Comparison of ENCODE assay signal across 7 cellular contexts in genomic region chr22:30302810-30303138, GRCh38. TPM values are rescaled to one million over a fixed set of nuclear protein-coding genes. Genes with fewer than 3 reads are reported as not detected.
DNase-seq lines count a peak whose midpoint lies in the region; ATAC-seq, FAIRE-seq and TF ChIP-seq lines count a peak whose summit lies in the region.
"Had no signal": no experiment of that assay in that cellular context is flagged by ENCODE, and none has a peak within 500 bp of the region (broad histone marks: within the 10 kb centered on the region; RNA-seq: fewer than 3 reads in every experiment).

No MANE protein-coding gene starts in this region.

- no peak overlapping the region for H3K9ac ChIP-seq in kidney (ENCODE audit: low read length in 2 of 2)

- intact Hi-C loops in kidney (cut with DNase I): no loop called here
- intact Hi-C loops in vagina (cut with DNase I): no loop called here

- H3K9me3 Mint-ChIP-seq in stimulated activated naive CD8-positive, alpha-beta T cell treated with anti-CD3 and anti-CD28 coated beads, Interleukin-15, Interleukin-2, amounts not matched to agents 100 ng/mL and 50 ng/mL, for 24 hours: no peaks in the 10 kb centered on the region

- no peak for TF ChIP-seq CTCF in kidney (IDR thresholded peaks at IDR 0.05; ENCODE audit: borderline replicate concordance, extremely low read depth, insufficient read depth)
- no peak for TF ChIP-seq CTCF in vagina (IDR thresholded peaks at IDR 0.05)

- no peak overlapping the region for H3K4me3 Mint-ChIP-seq in stimulated activated naive CD8-positive, alpha-beta T cell treated with anti-CD3 and anti-CD28 coated beads, Interleukin-15, Interleukin-2, amounts not matched to agents 100 ng/mL and 50 ng/mL, for 24 hours

- H3K27ac ChIP-seq in kidney (ENCODE audit: low read depth in 2 of 2, low read length in 2 of 2): peak overlapping the region; percentile 18 to 39
- H3K27ac ChIP-seq in vagina: peak overlapping the region; percentile 75

- no peaks in the 10 kb centered on the region for H3K27me3 Mint-ChIP-seq in stimulated activated naive CD8-positive, alpha-beta T cell treated with anti-CD3 and anti-CD28 coated beads, Interleukin-15, Interleukin-2, amounts not matched to agents 100 ng/mL and 50 ng/mL, for 24 hours

- H3K9me3 ChIP-seq in kidney (ENCODE audit: control insufficient read depth in 1 of 2, low read length in 2 of 2) (no peaks in the 10 kb centered on the region), vagina (no peaks in the 10 kb centered on the region)

- TF ChIP-seq POLR2A in vagina (IDR thresholded peaks at IDR 0.05): no peak

- H3K4me1 ChIP-seq in kidney (ENCODE audit: control insufficient read depth in 1 of 2, insufficient read depth in 1 of 2, low read depth in 1 of 2, low read length in 2 of 2) (peaks cover 52 to 59% of the 10 kb centered on the region in 2 donors), vagina (peaks cover 99% of the 10 kb centered on the region)

- H3K36me3 ChIP-seq in kidney (ENCODE audit: control insufficient read depth in 1 of 2, insufficient read depth in 2 of 2, low read length in 2 of 2) (peaks cover 29 to 40% of the 10 kb centered on the region in 2 donors), vagina (peaks cover 0 to 35% of the 10 kb centered on the region in 2 donors)

- H3K4me1 Mint-ChIP-seq in stimulated activated naive CD8-positive, alpha-beta T cell treated with anti-CD3 and anti-CD28 coated beads, Interleukin-15, Interleukin-2, amounts not matched to agents 100 ng/mL and 50 ng/mL, for 24 hours (ENCODE audit: low read depth): peaks cover 94% of the 10 kb centered on the region

- H3K4me3 ChIP-seq in kidney (ENCODE audit: low read length in 2 of 2): no peak overlapping the region
- H3K4me3 ChIP-seq in vagina: no peak overlapping the region

- peak overlapping the region; percentile 93 for H3K27ac Mint-ChIP-seq in stimulated activated naive CD8-positive, alpha-beta T cell treated with anti-CD3 and anti-CD28 coated beads, Interleukin-15, Interleukin-2, amounts not matched to agents 100 ng/mL and 50 ng/mL, for 24 hours

- ATAC-seq in stimulated activated naive CD8-positive, alpha-beta T cell treated with anti-CD3 and anti-CD28 coated beads, Interleukin-15, Interleukin-2, amounts not matched to agents 100 U/mL and 50 U/mL, for 24 hours: no peak
- no peak for ATAC-seq in HG03442 (IDR thresholded peaks at IDR 0.05; ENCODE audit: unreplicated experiment)

- no peaks in the 10 kb centered on the region for H3K27me3 ChIP-seq in vagina

- no peak for DNase-seq in stimulated activated naive CD8-positive, alpha-beta T cell treated with anti-CD3 and anti-CD28 coated beads, Interleukin-15, Interleukin-2, amounts not matched to agents 100 U/mL and 50 U/mL, for 24 hours
- DNase-seq in kidney (no peak), vagina (ENCODE audit: extremely low spot score in 2 of 2) (no peak), H4 (ENCODE audit: low spot score) (no peak)

- H3K36me3 Mint-ChIP-seq in stimulated activated naive CD8-positive, alpha-beta T cell treated with anti-CD3 and anti-CD28 coated beads, Interleukin-15, Interleukin-2, amounts not matched to agents 100 ng/mL and 50 ng/mL, for 24 hours (ENCODE audit: low read depth): peaks cover 10% of the 10 kb centered on the region

- FAIRE-seq in kidney (lab: Jason Lieb, UNC): no peak
- FAIRE-seq: D721Med had no signal

RNA-seq across cellular contexts. Expression of gene CASTOR1, which starts 13.5 kb away (rescaled TPM):
- total RNA-seq in kidney: 16.5 TPM
- 71.7 TPM for polyA plus RNA-seq in kidney (ENCODE audit: insufficient read depth, low read depth, low replicate concordance)
- total RNA-seq in vagina: 51.8 TPM
- 2.9 and 6.6 TPM in 2 replicates for total RNA-seq in H4 (2014; rRNA removed; shearing (Covaris generic))

RNA-seq across cellular contexts. Expression of gene TBC1D10A, which starts 24.0 kb away (rescaled TPM):
- total RNA-seq in kidney: 34.5 TPM
- 31.0 TPM for polyA plus RNA-seq in kidney (ENCODE audit: insufficient read depth, low read depth, low replicate concordance)
- 51.3 TPM for total RNA-seq in vagina
- total RNA-seq in H4 (2014; rRNA removed; shearing (Covaris generic)): 7.5 and 8.4 TPM in 2 replicates

RNA-seq across cellular contexts. Expression of gene OSM, which starts 36.1 kb away (rescaled TPM):
- total RNA-seq in kidney (1.2 TPM), vagina (not detected)
- polyA plus RNA-seq in kidney (ENCODE audit: insufficient read depth, low read depth, low replicate concordance): 0.56 TPM
- not detected in 2 replicates for total RNA-seq in H4 (2014; rRNA removed; shearing (Covaris generic))

RNA-seq across cellular contexts. Expression of gene SF3A1, which starts 53.9 kb away (rescaled TPM):
- total RNA-seq in kidney: 179 TPM
- polyA plus RNA-seq in kidney (ENCODE audit: insufficient read depth, low read depth, low replicate concordance): 23.7 TPM
- 78.3 TPM for total RNA-seq in vagina
- 14.5 and 45.6 TPM in 2 replicates for total RNA-seq in H4 (2014; rRNA removed; shearing (Covaris generic))

RNA-seq across cellular contexts. Expression of gene CCDC157, which starts 54.0 kb away (rescaled TPM):
- total RNA-seq in kidney (5.1 TPM), vagina (4.2 TPM)
- polyA plus RNA-seq in kidney (ENCODE audit: insufficient read depth, low read depth, low replicate concordance): 6.0 TPM
- 0.70 and 1.4 TPM in 2 replicates for total RNA-seq in H4 (2014; rRNA removed; shearing (Covaris generic))
